Comparison of ENCODE assay signal across 12 cellular contexts in genomic region chr7:137591444-137591843, GRCh38.
DNase-seq lines count a peak whose midpoint lies in the region; ATAC-seq and TF ChIP-seq lines count a peak whose summit lies in the region.
"Had no signal": no experiment of that assay in that cellular context is flagged by ENCODE, and none has a peak within 500 bp of the region (broad histone marks: within the 10 kb centered on the region; RNA-seq: fewer than 3 reads in every experiment).

No MANE protein-coding gene starts in this region.

- H3F3A ChIP-seq in Loucy (ENCODE audit: low read depth), result no peaks in the 10 kb centered on the region

- WGBS in testis, 2 donors, result 87 to 92% methylated on average over 5 of the region's 5 CpGs

- no peaks in the 10 kb centered on the region for H3K36me3 Mint-ChIP-seq in stimulated activated effector memory CD8-positive, alpha-beta T cell treated with anti-CD3 and anti-CD28 coated beads, Interleukin-12 subunit alpha, Interleukin-12 subunit beta, amount 100 ng/mL, for 72 hours
- H3K36me3 Mint-ChIP-seq: CD4-positive, alpha-beta memory T cell had no signal

- H3K27ac Mint-ChIP-seq in stimulated activated effector memory CD8-positive, alpha-beta T cell treated with anti-CD3 and anti-CD28 coated beads, Interleukin-12 subunit alpha, Interleukin-12 subunit beta, amount 100 ng/mL, for 72 hours, result no peak overlapping the region
- H3K27ac Mint-ChIP-seq: CD4-positive, alpha-beta memory T cell had no signal

- H3K4me1 Mint-ChIP-seq in stimulated activated effector memory CD8-positive, alpha-beta T cell treated with anti-CD3 and anti-CD28 coated beads, Interleukin-12 subunit alpha, Interleukin-12 subunit beta, amount 100 ng/mL, for 72 hours, result no peaks in the 10 kb centered on the region
- H3K4me1 Mint-ChIP-seq: CD4-positive, alpha-beta memory T cell had no signal

- TF ChIP-seq POLR2A in testis (IDR thresholded peaks at IDR 0.05), result no peak

- peak overlapping the region; percentile 60 for H2AFZ ChIP-seq in Loucy (ENCODE audit: low read length)

- no peaks in the 10 kb centered on the region for H3K36me3 ChIP-seq in Loucy (ENCODE audit: insufficient read depth, low read length)
- no peaks in the 10 kb centered on the region for H3K36me3 ChIP-seq in testis (ENCODE audit: low read depth, missing control alignments)
- H3K36me3 ChIP-seq: gastroesophageal sphincter, ovary had no signal

- H3K4me2 ChIP-seq in Loucy (ENCODE audit: low read depth, low read length, poor library complexity, severe bottlenecking), result no peak overlapping the region

- no peaks in the 10 kb centered on the region for H3K9me2 ChIP-seq in Loucy (replicated peaks; ENCODE audit: low read depth, low read length)

- ATAC-seq in stimulated activated effector memory CD8-positive, alpha-beta T cell treated with anti-CD3 and anti-CD28 coated beads, Interleukin-12 subunit alpha, Interleukin-12 subunit beta, amount 100 ng/mL, for 72 hours, result no peak

- H3K9ac ChIP-seq in Loucy (ENCODE audit: low read depth, low read length, poor library complexity, severe bottlenecking), result no peak overlapping the region

- H3K9me3 ChIP-seq in Loucy (ENCODE audit: insufficient read depth, low read depth, low read length) (no peaks in the 10 kb centered on the region), testis (no peaks in the 10 kb centered on the region)
- H3K9me3 ChIP-seq: gastroesophageal sphincter, ovary had no signal

- H3K4me3 ChIP-seq in AG10803 (ENCODE audit: low read length) (no peak overlapping the region), Loucy (ENCODE audit: low read length, poor library complexity, severe bottlenecking) (no peak overlapping the region), cardiac fibroblast (replicated peaks in 1 of 2; ENCODE audit: low read depth in 2 of 2, low read length in 2 of 2) (no peak overlapping the region), testis (no peak overlapping the region)
- H3K4me3 ChIP-seq: gastroesophageal sphincter, ovary had no signal

- no peaks in the 10 kb centered on the region for H3K27me3 ChIP-seq in Loucy (ENCODE audit: insufficient read depth, low read length, poor library complexity, severe bottlenecking)
- no peaks in the 10 kb centered on the region for H3K27me3 ChIP-seq in testis
- H3K27me3 ChIP-seq: gastroesophageal sphincter, ovary had no signal

- H3K79me2 ChIP-seq in Loucy (ENCODE audit: insufficient read depth, low read length), result no peaks in the 10 kb centered on the region

- H3K27ac ChIP-seq in testis, result no peak overlapping the region
- H3K27ac ChIP-seq: gastroesophageal sphincter, ovary had no signal

- TF ChIP-seq CTCF in AG10803 (conservative IDR thresholded peaks at IDR 0.05; ENCODE audit: low read length) (no peak), Loucy (conservative IDR thresholded peaks at IDR 0.05; ENCODE audit: low read length) (no peak), cardiac fibroblast (IDR thresholded peaks at IDR 0.05; ENCODE audit: low read depth, low read length) (no peak), testis (IDR thresholded peaks at IDR 0.05) (no peak)

- no peaks in the 10 kb centered on the region for H3K9me3 Mint-ChIP-seq in stimulated activated effector memory CD8-positive, alpha-beta T cell treated with anti-CD3 and anti-CD28 coated beads, Interleukin-12 subunit alpha, Interleukin-12 subunit beta, amount 100 ng/mL, for 72 hours
- H3K9me3 Mint-ChIP-seq: CD4-positive, alpha-beta memory T cell had no signal

- H3K4me3 Mint-ChIP-seq in stimulated activated effector memory CD8-positive, alpha-beta T cell treated with anti-CD3 and anti-CD28 coated beads, Interleukin-12 subunit alpha, Interleukin-12 subunit beta, amount 100 ng/mL, for 72 hours, result no peak overlapping the region
- H3K4me3 Mint-ChIP-seq: CD4-positive, alpha-beta memory T cell had no signal

- DNase-seq in AG10803 (ENCODE audit: low read depth), result peak; percentile 67
- DNase-seq in cardiac fibroblast (ENCODE audit: low read depth in 2 of 2), result peak; percentile 72 to 80
- DNase-seq in kidney glomerular epithelial cell (lab: John Stamatoyannopoulos, UW), result peak; percentile 27
- no peak for DNase-seq in DMS 273 (lab: John Stamatoyannopoulos, UW; ENCODE audit: unreplicated experiment)
- DNase-seq in HuH-7.5 (ENCODE audit: low spot score), result no peak
- no peak for DNase-seq in testis
- DNase-seq in stimulated activated effector memory CD8-positive, alpha-beta T cell treated with anti-CD3 and anti-CD28 coated beads, Interleukin-12 subunit alpha, Interleukin-12 subunit beta, amount 100 ng/mL, for 72 hours (ENCODE audit: low spot score in 2 of 2), result no peak
- DNase-seq: activated effector memory CD4-positive, alpha-beta T cell treated with Interleukin-2 at 50 U/mL for 16 hours; CD4-positive, alpha-beta memory T cell; ovary had no signal

- H4K20me1 ChIP-seq in Loucy (ENCODE audit: insufficient read depth, low read length, poor library complexity, severe bottlenecking), result no peaks in the 10 kb centered on the region

- intact Hi-C loops in testis (cut with DNase I; ENCODE audit: low total_unique reads), result no loop called here

- H3K4me1 ChIP-seq in Loucy (ENCODE audit: insufficient read depth, low read length, poor library complexity, severe bottlenecking), result no peaks in the 10 kb centered on the region
- H3K4me1 ChIP-seq in testis, result peaks cover 5% of the 10 kb centered on the region

Comparison
In these comparisons a context has a peak if more than half of its experiments do, and no peak if none do; other contexts are left out.
1. DNase-seq: peak in AG10803 (single experiment), cardiac fibroblast (2 of 2) and kidney glomerular epithelial cell (single experiment); none in DMS 273 (single experiment), HuH-7.5 (single experiment), testis (single experiment) and stimulated activated effector memory CD8-positive, alpha-beta T cell treated with anti-CD3 and anti-CD28 coated beads, Interleukin-12 subunit alpha, Interleukin-12 subunit beta, amount 100 ng/mL, for 72 hours (0 of 2).